ENCODE assay signal across 1 cellular context in genomic region chr3:179098388-179099077, GRCh38.
TF ChIP-seq lines count a peak whose summit lies in the region.

No MANE protein-coding gene starts in this region.

TF ChIP-seq in IMR-90, 13 proteins besides CTCF, POLR2A, EP300 and RAD21:
- no peak for TF ChIP-seq RCOR1 (IDR thresholded peaks at IDR 0.05; ENCODE audit: insufficient replicate concordance, low read length)
- TF ChIP-seq CHD1 (IDR thresholded peaks at IDR 0.05; ENCODE audit: low read depth, low read length) = no peak
- no peak for TF ChIP-seq SMC3 (IDR thresholded peaks at IDR 0.05; ENCODE audit: low read depth, low read length)
- no peak for TF ChIP-seq MXI1 (IDR thresholded peaks at IDR 0.05; ENCODE audit: borderline replicate concordance, low read depth, low read length)
- TF ChIP-seq FOS (IDR thresholded peaks at IDR 0.05; ENCODE audit: low read depth, low read length) = peak; percentile 48
- no peak for TF ChIP-seq ELK1 (IDR thresholded peaks at IDR 0.05; ENCODE audit: borderline replicate concordance, low read depth, low read length)
- no peak for TF ChIP-seq NFE2L2 (IDR thresholded peaks at IDR 0.05; ENCODE audit: low read depth, low read length)
- TF ChIP-seq MAFK (IDR thresholded peaks at IDR 0.05; ENCODE audit: low read depth, low read length) = peak; percentile 32; the same call in 1 of the 2 replicates
- TF ChIP-seq CEBPB (IDR thresholded peaks at IDR 0.05; ENCODE audit: low read depth, low read length) = no peak
- no peak for TF ChIP-seq RFX5 (IDR thresholded peaks at IDR 0.05; ENCODE audit: low read depth, low read length)
- no peak for TF ChIP-seq MAZ (IDR thresholded peaks at IDR 0.05; ENCODE audit: borderline replicate concordance, low read depth, low read length)
- no peak for TF ChIP-seq USF2 (IDR thresholded peaks at IDR 0.05; ENCODE audit: low read depth, low read length)
- TF ChIP-seq BHLHE40 (IDR thresholded peaks at IDR 0.05; ENCODE audit: low read depth, low read length) = no peak
